In genomic region chr3:5314897-5315296, GRCh38 we compare ENCODE assay signal across 16 cellular contexts.
"Had no signal": no experiment of that assay in that cellular context is flagged by ENCODE, and none has a peak within 500 bp of the region (broad histone marks: within the 10 kb centered on the region; RNA-seq: fewer than 3 reads in every experiment).

No MANE protein-coding gene starts in this region.

- H3K36me3 ChIP-seq: esophagus squamous epithelium, heart right ventricle, thoracic aorta, upper lobe of left lung had no signal

- ATAC-seq: effector memory CD8-positive, alpha-beta T cell; heart right ventricle; mucosa of descending colon had no signal

- H3K4me1 ChIP-seq: esophagus squamous epithelium, heart right ventricle, upper lobe of left lung had no signal

- H3K4me3 ChIP-seq: esophagus squamous epithelium, heart right ventricle, mucosa of descending colon, thoracic aorta, upper lobe of left lung had no signal

- DNase-seq: activated CD4-positive, alpha-beta T cell treated with anti-CD3 and anti-CD28 coated beads, Interleukin-2, amount 10 ng/mL, durations not matched to agents 7 days and 5 days; activated CD8-positive, alpha-beta memory T cell treated with anti-CD3 and anti-CD28 coated beads for 24 hours; activated CD8-positive, alpha-beta memory T cell treated with anti-CD3 and anti-CD28 coated beads, Interleukin-2, amount 50 U/mL, for 48 hours; activated effector memory CD4-positive, alpha-beta T cell treated with anti-CD3 and anti-CD28 coated beads, Interleukin-2, amount 50 U/mL, for 16 hours; activated T-cell treated with anti-CD3 and anti-CD28 coated beads, Interleukin-2, amount 50 U/mL, for 48 hours; amniotic stem cell; effector memory CD8-positive, alpha-beta T cell; esophagus squamous epithelium; heart right ventricle; kidney glomerular epithelial cell; mesenchymal stem cell; mucosa of descending colon; naive B cell; stimulated activated CD4-positive, alpha-beta T cell treated with anti-CD3 and anti-CD28 coated beads, Interleukin-2, amount 100 ng/mL, for 48 hours; upper lobe of left lung had no signal

- H3K9me3 ChIP-seq: esophagus squamous epithelium, heart right ventricle, mucosa of descending colon, thoracic aorta, upper lobe of left lung had no signal

- H3K27ac ChIP-seq: esophagus squamous epithelium, heart right ventricle, thoracic aorta, upper lobe of left lung had no signal

- H3K27me3 ChIP-seq: esophagus squamous epithelium, heart right ventricle, upper lobe of left lung had no signal
